Comparison of ENCODE assay signal across 27 cellular contexts in the genomic region with DNA sequence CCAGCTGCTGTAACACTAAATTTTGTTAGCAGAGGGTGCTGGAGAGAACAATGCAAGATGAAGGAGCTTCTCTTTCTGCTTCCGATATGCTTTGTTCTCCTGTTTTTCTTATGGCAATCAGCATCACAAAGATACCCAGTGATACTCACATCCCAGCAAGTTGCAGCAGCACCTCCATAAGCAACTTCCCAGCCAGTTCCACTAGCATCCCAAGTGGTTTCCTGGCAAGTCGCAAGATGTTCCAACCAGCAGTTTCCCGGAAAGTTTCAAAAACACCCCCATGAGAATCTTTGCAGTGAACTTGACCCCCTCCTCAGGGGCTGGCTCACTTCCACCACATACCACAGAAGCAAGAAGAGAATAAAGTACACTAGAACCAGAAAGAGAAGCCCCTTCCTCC.
DNase-seq lines count a peak whose midpoint lies in the region; ATAC-seq and TF ChIP-seq lines count a peak whose summit lies in the region.
"Had no signal": no experiment of that assay in that cellular context is flagged by ENCODE, and none has a peak within 500 bp of the region (broad histone marks: within the 10 kb centered on the region; RNA-seq: fewer than 3 reads in every experiment).

No MANE protein-coding gene starts in this region.

- ATAC-seq in HG03108 (IDR thresholded peaks at IDR 0.05; ENCODE audit: unreplicated experiment) (no peak), GM18873 (IDR thresholded peaks at IDR 0.05; ENCODE audit: low FRiP score, unreplicated experiment) (no peak)
- ATAC-seq: activated CD4-positive, alpha-beta T cell treated with anti-CD3 and anti-CD28 coated beads for 36 hours; activated T-cell treated with anti-CD3 and anti-CD28 coated beads, Interleukin-2, amount 50 U/mL, for 4 hours; foreskin keratinocyte; naive thymus-derived CD4-positive, alpha-beta T cell; Panc1; stimulated activated naive CD8-positive, alpha-beta T cell treated with anti-CD3 and anti-CD28 coated beads, Interleukin-15, Interleukin-2, amounts not matched to agents 100 U/mL and 50 U/mL, for 24 hours had no signal

- H3K36me3 Mint-ChIP-seq in HFFc6 (ENCODE audit: low read depth) (peaks cover 11% of the 10 kb centered on the region), osteocyte (ENCODE audit: unreplicated experiment) (peaks cover 2% of the 10 kb centered on the region)
- H3K36me3 Mint-ChIP-seq in activated naive CD4-positive, alpha-beta T cell treated with anti-CD3 and anti-CD28 coated beads, Interleukin-2, amount 10 ng/mL, durations not matched to agents 7 days and 5 days, result no peaks in the 10 kb centered on the region

- H3K27me3 Mint-ChIP-seq in HFFc6 (ENCODE audit: insufficient read depth) (no peaks in the 10 kb centered on the region), osteocyte (ENCODE audit: unreplicated experiment) (no peaks in the 10 kb centered on the region)
- H3K27me3 Mint-ChIP-seq in activated naive CD4-positive, alpha-beta T cell treated with anti-CD3 and anti-CD28 coated beads, Interleukin-2, amount 10 ng/mL, durations not matched to agents 7 days and 5 days, result no peaks in the 10 kb centered on the region
- H3K27me3 Mint-ChIP-seq: activated CD4-positive, alpha-beta T cell treated with anti-CD3 and anti-CD28 coated beads for 36 hours; activated naive CD4-positive, alpha-beta T cell treated with anti-CD3 and anti-CD28 coated beads, Interleukin-2, amount 50 U/mL, for 24 hours; naive thymus-derived CD4-positive, alpha-beta T cell had no signal

- H3K4me3 Mint-ChIP-seq in HFFc6 (no peak overlapping the region), osteocyte (ENCODE audit: unreplicated experiment) (peak overlapping the region; percentile 36)
- H3K4me3 Mint-ChIP-seq in activated naive CD4-positive, alpha-beta T cell treated with anti-CD3 and anti-CD28 coated beads, Interleukin-2, amount 10 ng/mL, durations not matched to agents 7 days and 5 days, result no peak overlapping the region
- H3K4me3 Mint-ChIP-seq: activated CD4-positive, alpha-beta T cell treated with anti-CD3 and anti-CD28 coated beads for 36 hours; activated naive CD4-positive, alpha-beta T cell treated with anti-CD3 and anti-CD28 coated beads, Interleukin-2, amount 50 U/mL, for 24 hours; activated T-cell treated with anti-CD3 and anti-CD28 coated beads, Interleukin-2, amount 50 U/mL, for 4 hours; naive thymus-derived CD4-positive, alpha-beta T cell had no signal

- DNase-seq in HFFc6 (no peak), astrocyte of the spinal cord (ENCODE audit: low read depth, low spot score) (peak; percentile 16), iPS DF 19.7 (ENCODE audit: low read depth, low spot score) (peak; percentile 87), osteocyte (ENCODE audit: extremely low spot score, unreplicated experiment) (no peak), NCI-H1417 (lab: John Stamatoyannopoulos, UW) (no peak)
- DNase-seq in activated naive CD4-positive, alpha-beta T cell treated with anti-CD3 and anti-CD28 coated beads, Interleukin-2, amount 10 ng/mL, durations not matched to agents 7 days and 5 days, result no peak
- DNase-seq: activated CD4-positive, alpha-beta T cell treated with anti-CD3 and anti-CD28 coated beads for 36 hours; activated T-cell treated with anti-CD3 and anti-CD28 coated beads, Interleukin-2, amount 50 U/mL, for 4 hours; effector CD4-positive, alpha-beta T cell; erythroblast; foreskin keratinocyte; hippocampal formation; Kasumi-1; kidney glomerular epithelial cell; naive thymus-derived CD4-positive, alpha-beta T cell; NCI-H1092; NCI-H2081 treated with DMSO at 0.1 percent for 48 hours; NK-92 treated with Interleukin-12 subunit alpha and Interleukin-12 subunit beta, amount 100 ng/mL, for 24 hours; posterior cingulate gyrus; stimulated activated naive CD8-positive, alpha-beta T cell treated with anti-CD3 and anti-CD28 coated beads, Interleukin-15, Interleukin-2, amounts not matched to agents 100 U/mL and 50 U/mL, for 24 hours had no signal

- H3K4me1 Mint-ChIP-seq in HFFc6 (ENCODE audit: low read depth) (peaks cover 27% of the 10 kb centered on the region), osteocyte (ENCODE audit: unreplicated experiment) (peaks cover 38% of the 10 kb centered on the region)
- H3K4me1 Mint-ChIP-seq in activated naive CD4-positive, alpha-beta T cell treated with anti-CD3 and anti-CD28 coated beads, Interleukin-2, amount 10 ng/mL, durations not matched to agents 7 days and 5 days, result no peaks in the 10 kb centered on the region
- H3K4me1 Mint-ChIP-seq: activated CD4-positive, alpha-beta T cell treated with anti-CD3 and anti-CD28 coated beads for 36 hours had no signal

- H3K27ac Mint-ChIP-seq in HFFc6, result peak overlapping the region; percentile 10; the same call in 1 of the 2 replicates
- H3K27ac Mint-ChIP-seq in osteocyte (ENCODE audit: unreplicated experiment), result peak overlapping the region; percentile 68
- H3K27ac Mint-ChIP-seq in activated naive CD4-positive, alpha-beta T cell treated with anti-CD3 and anti-CD28 coated beads, Interleukin-2, amount 10 ng/mL, durations not matched to agents 7 days and 5 days, result no peak overlapping the region
- H3K27ac Mint-ChIP-seq: activated CD4-positive, alpha-beta T cell treated with anti-CD3 and anti-CD28 coated beads for 36 hours; activated naive CD4-positive, alpha-beta T cell treated with anti-CD3 and anti-CD28 coated beads, Interleukin-2, amount 50 U/mL, for 24 hours had no signal

- H3K4me3 ChIP-seq in astrocyte of the spinal cord (ENCODE audit: low read depth, low read length), result no peak overlapping the region
- H3K4me3 ChIP-seq: ascending aorta, skin epidermis, tibial artery had no signal

- TF ChIP-seq CTCF in HFFc6 (IDR thresholded peaks at IDR 0.05) (no peak), astrocyte of the spinal cord (IDR thresholded peaks at IDR 0.05; ENCODE audit: low read depth, low read length) (no peak), osteocyte (IDR thresholded peaks at IDR 0.05) (no peak)

- CTCF ChIA-PET in activated naive CD4-positive, alpha-beta T cell treated with anti-CD3 and anti-CD28 coated beads, Interleukin-2, amount 10 ng/mL, durations not matched to agents 7 days and 5 days (lab: Charles Lee), result no interaction called here

- in situ Hi-C loops in astrocyte of the spinal cord (cut with HindIII; ENCODE audit: low sequenced_read_pairs), result no loop called here

- H3K9me3 Mint-ChIP-seq in HFFc6 (no peaks in the 10 kb centered on the region), osteocyte (ENCODE audit: unreplicated experiment) (no peaks in the 10 kb centered on the region)
- no peaks in the 10 kb centered on the region for H3K9me3 Mint-ChIP-seq in activated naive CD4-positive, alpha-beta T cell treated with anti-CD3 and anti-CD28 coated beads, Interleukin-2, amount 10 ng/mL, durations not matched to agents 7 days and 5 days
- H3K9me3 Mint-ChIP-seq: activated T-cell treated with anti-CD3 and anti-CD28 coated beads, Interleukin-2, amount 50 U/mL, for 4 hours; naive thymus-derived CD4-positive, alpha-beta T cell had no signal

Comparison
In these comparisons a context has a peak if more than half of its experiments do, and no peak if none do; other contexts are left out.
1. DNase-seq: peak in astrocyte of the spinal cord (single experiment) and iPS DF 19.7 (single experiment); none in HFFc6 (single experiment), osteocyte (single experiment), activated naive CD4-positive, alpha-beta T cell treated with anti-CD3 and anti-CD28 coated beads, Interleukin-2, amount 10 ng/mL, durations not matched to agents 7 days and 5 days (single experiment) and NCI-H1417 (0 of 3).